14 cellular contexts compared by ENCODE assay signal in genomic region chr21:39489380-39489924, GRCh38. TPM values are rescaled to one million over a fixed set of nuclear protein-coding genes. Genes with fewer than 3 reads are reported as not detected.
"Had no signal": no experiment of that assay in that cellular context is flagged by ENCODE, and none has a peak within 500 bp of the region (broad histone marks: within the 10 kb centered on the region; RNA-seq: fewer than 3 reads in every experiment).

No MANE protein-coding gene starts in this region.

- H3K27me3 ChIP-seq: cardiac muscle cell, esophagus muscularis mucosa had no signal

- DNase-seq: activated CD4-positive, alpha-beta T cell treated with anti-CD3 and anti-CD28 coated beads, Interleukin-2, amount 10 ng/mL, durations not matched to agents 24 days and 14 days; activated CD8-positive, alpha-beta memory T cell treated with anti-CD3 and anti-CD28 coated beads for 24 hours; activated naive CD4-positive, alpha-beta T cell treated with anti-CD3 and anti-CD28 coated beads for 36 hours; immature natural killer cell; left cardiac atrium; mammary epithelial cell; occipital lobe; stimulated activated CD4-positive, alpha-beta T cell treated with anti-CD3 and anti-CD28 coated beads, Interleukin-2, amount 100 ng/mL, for 24 hours; stimulated activated naive B cell treated with anti-CD40 and anti-IgM and Interleukin-4, amounts not matched to agents 10 μg/mL and 1 μg/mL and 100 μg/mL, for 72 hours; substantia nigra had no signal

- H3K4me1 ChIP-seq: prostate gland had no signal

- H3K9me3 ChIP-seq: prostate gland had no signal

- H3K27ac ChIP-seq: cardiac muscle cell, esophagus muscularis mucosa, prostate gland had no signal

- H3K36me3 ChIP-seq: prostate gland had no signal

- H3K4me3 ChIP-seq: cardiac muscle cell, esophagus muscularis mucosa, prostate gland had no signal

RNA-seq across cellular contexts. Expression of gene LCA5L, which starts 43.9 kb away (rescaled TPM):
- total RNA-seq: activated CD4-positive, alpha-beta T cell treated with anti-CD3 and anti-CD28 coated beads, Interleukin-2, amount 10 ng/mL, durations not matched to agents 24 days and 14 days; natural killer cell treated with Interleukin-12 subunit alpha and Interleukin-12 subunit beta and Interleukin-15 and Interleukin-18, amount 100 ng/mL, for 72 hours; occipital lobe had no signal
- polyA plus RNA-seq: immature natural killer cell had no signal
